ENCODE assay signal across 1 cellular context in the genomic region with DNA sequence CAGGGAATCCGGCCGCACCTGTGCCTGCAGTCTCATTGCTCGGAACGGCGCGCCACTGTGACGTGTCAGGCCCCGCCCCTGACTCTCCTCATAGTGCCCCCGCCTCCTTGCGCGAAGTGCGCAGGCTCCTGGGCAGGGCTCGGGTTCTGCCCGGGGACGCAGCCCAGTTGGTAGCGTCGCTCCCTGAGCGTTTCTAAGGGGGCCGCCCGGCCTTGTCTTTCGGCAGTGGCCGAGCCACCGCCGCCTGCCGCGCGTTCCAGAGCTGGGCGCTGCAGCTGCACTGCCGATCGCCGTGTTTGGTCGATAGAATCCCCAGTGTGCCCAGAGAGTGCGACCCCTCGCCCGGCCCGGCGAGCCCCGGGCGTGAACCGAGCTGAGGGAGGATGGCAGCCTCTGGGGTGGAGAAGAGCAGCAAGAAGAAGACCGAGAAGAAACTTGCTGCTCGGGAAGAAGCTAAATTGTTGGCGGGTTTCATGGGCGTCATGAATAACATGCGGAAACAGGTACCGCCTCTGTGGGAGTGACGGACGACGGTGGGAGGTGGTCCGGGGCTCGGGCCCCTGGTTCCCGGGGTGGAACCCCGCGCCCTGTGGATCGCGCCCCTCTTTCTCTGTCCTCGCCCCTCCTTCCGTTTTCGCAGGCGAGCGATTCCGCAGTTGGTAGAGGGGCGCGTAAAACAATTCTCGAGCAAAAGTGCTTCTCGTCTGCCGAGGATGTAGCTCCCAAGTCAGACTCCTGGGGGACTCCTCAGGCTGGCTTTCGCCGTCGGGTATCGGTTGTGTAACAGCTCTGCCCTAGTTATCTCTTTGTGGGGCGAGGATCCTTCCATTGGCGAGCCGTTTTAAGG.
TF ChIP-seq lines count a peak whose summit lies in the region.

A gene with protein sequence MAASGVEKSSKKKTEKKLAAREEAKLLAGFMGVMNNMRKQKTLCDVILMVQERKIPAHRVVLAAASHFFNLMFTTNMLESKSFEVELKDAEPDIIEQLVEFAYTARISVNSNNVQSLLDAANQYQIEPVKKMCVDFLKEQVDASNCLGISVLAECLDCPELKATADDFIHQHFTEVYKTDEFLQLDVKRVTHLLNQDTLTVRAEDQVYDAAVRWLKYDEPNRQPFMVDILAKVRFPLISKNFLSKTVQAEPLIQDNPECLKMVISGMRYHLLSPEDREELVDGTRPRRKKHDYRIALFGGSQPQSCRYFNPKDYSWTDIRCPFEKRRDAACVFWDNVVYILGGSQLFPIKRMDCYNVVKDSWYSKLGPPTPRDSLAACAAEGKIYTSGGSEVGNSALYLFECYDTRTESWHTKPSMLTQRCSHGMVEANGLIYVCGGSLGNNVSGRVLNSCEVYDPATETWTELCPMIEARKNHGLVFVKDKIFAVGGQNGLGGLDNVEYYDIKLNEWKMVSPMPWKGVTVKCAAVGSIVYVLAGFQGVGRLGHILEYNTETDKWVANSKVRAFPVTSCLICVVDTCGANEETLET (plus strand): TSS at position 142 of the 847 bp plus-strand sequence. CDS start 242 bp downstream, at position 384.

TF ChIP-seq in HepG2, 621 proteins besides CTCF, POLR2A, EP300 and RAD21 (continued from another document and continues in another):
- TF ChIP-seq, protein P1, sequence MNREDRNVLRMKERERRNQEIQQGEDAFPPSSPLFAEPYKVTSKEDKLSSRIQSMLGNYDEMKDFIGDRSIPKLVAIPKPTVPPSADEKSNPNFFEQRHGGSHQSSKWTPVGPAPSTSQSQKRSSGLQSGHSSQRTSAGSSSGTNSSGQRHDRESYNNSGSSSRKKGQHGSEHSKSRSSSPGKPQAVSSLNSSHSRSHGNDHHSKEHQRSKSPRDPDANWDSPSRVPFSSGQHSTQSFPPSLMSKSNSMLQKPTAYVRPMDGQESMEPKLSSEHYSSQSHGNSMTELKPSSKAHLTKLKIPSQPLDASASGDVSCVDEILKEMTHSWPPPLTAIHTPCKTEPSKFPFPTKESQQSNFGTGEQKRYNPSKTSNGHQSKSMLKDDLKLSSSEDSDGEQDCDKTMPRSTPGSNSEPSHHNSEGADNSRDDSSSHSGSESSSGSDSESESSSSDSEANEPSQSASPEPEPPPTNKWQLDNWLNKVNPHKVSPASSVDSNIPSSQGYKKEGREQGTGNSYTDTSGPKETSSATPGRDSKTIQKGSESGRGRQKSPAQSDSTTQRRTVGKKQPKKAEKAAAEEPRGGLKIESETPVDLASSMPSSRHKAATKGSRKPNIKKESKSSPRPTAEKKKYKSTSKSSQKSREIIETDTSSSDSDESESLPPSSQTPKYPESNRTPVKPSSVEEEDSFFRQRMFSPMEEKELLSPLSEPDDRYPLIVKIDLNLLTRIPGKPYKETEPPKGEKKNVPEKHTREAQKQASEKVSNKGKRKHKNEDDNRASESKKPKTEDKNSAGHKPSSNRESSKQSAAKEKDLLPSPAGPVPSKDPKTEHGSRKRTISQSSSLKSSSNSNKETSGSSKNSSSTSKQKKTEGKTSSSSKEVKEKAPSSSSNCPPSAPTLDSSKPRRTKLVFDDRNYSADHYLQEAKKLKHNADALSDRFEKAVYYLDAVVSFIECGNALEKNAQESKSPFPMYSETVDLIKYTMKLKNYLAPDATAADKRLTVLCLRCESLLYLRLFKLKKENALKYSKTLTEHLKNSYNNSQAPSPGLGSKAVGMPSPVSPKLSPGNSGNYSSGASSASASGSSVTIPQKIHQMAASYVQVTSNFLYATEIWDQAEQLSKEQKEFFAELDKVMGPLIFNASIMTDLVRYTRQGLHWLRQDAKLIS (CRISPR knock-in tag; IDR thresholded peaks at IDR 0.05) = no peak
- TF ChIP-seq, protein P2, sequence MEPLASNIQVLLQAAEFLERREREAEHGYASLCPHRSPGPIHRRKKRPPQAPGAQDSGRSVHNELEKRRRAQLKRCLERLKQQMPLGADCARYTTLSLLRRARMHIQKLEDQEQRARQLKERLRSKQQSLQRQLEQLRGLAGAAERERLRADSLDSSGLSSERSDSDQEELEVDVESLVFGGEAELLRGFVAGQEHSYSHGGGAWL (CRISPR knock-in tag; IDR thresholded peaks at IDR 0.05) = peak; percentile 45; the same call in 1 of the 2 replicates
- TF ChIP-seq ZFY (CRISPR knock-in tag; IDR thresholded peaks at IDR 0.05) = peak; percentile 93
- TF ChIP-seq ZSCAN25 (CRISPR knock-in tag; IDR thresholded peaks at IDR 0.05) = no peak
- peak; percentile 17; the same call in 1 of the 2 replicates for TF ChIP-seq RXRB (CRISPR knock-in tag; IDR thresholded peaks at IDR 0.05; ENCODE audit: borderline replicate concordance)
- TF ChIP-seq, protein P3, sequence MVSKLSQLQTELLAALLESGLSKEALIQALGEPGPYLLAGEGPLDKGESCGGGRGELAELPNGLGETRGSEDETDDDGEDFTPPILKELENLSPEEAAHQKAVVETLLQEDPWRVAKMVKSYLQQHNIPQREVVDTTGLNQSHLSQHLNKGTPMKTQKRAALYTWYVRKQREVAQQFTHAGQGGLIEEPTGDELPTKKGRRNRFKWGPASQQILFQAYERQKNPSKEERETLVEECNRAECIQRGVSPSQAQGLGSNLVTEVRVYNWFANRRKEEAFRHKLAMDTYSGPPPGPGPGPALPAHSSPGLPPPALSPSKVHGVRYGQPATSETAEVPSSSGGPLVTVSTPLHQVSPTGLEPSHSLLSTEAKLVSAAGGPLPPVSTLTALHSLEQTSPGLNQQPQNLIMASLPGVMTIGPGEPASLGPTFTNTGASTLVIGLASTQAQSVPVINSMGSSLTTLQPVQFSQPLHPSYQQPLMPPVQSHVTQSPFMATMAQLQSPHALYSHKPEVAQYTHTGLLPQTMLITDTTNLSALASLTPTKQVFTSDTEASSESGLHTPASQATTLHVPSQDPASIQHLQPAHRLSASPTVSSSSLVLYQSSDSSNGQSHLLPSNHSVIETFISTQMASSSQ (IDR thresholded peaks at IDR 0.05; ENCODE audit: low read depth) = no peak
- TF ChIP-seq, protein P3 (CRISPR knock-in tag; IDR thresholded peaks at IDR 0.05; ENCODE audit: borderline replicate concordance) = no peak; the same call in 1 of the 2 replicates
- TF ChIP-seq MTF2 (CRISPR knock-in tag; IDR thresholded peaks at IDR 0.05; ENCODE audit: borderline replicate concordance) = peak; percentile 95; the same call in 1 of the 2 replicates
- TF ChIP-seq, protein P4, sequence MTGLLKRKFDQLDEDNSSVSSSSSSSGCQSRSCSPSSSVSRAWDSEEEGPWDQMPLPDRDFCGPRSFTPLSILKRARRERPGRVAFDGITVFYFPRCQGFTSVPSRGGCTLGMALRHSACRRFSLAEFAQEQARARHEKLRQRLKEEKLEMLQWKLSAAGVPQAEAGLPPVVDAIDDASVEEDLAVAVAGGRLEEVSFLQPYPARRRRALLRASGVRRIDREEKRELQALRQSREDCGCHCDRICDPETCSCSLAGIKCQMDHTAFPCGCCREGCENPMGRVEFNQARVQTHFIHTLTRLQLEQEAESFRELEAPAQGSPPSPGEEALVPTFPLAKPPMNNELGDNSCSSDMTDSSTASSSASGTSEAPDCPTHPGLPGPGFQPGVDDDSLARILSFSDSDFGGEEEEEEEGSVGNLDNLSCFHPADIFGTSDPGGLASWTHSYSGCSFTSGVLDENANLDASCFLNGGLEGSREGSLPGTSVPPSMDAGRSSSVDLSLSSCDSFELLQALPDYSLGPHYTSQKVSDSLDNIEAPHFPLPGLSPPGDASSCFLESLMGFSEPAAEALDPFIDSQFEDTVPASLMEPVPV (CRISPR knock-in tag; IDR thresholded peaks at IDR 0.05) = peak; percentile 74; the same call in 1 of the 2 replicates
- TF ChIP-seq, protein P5, sequence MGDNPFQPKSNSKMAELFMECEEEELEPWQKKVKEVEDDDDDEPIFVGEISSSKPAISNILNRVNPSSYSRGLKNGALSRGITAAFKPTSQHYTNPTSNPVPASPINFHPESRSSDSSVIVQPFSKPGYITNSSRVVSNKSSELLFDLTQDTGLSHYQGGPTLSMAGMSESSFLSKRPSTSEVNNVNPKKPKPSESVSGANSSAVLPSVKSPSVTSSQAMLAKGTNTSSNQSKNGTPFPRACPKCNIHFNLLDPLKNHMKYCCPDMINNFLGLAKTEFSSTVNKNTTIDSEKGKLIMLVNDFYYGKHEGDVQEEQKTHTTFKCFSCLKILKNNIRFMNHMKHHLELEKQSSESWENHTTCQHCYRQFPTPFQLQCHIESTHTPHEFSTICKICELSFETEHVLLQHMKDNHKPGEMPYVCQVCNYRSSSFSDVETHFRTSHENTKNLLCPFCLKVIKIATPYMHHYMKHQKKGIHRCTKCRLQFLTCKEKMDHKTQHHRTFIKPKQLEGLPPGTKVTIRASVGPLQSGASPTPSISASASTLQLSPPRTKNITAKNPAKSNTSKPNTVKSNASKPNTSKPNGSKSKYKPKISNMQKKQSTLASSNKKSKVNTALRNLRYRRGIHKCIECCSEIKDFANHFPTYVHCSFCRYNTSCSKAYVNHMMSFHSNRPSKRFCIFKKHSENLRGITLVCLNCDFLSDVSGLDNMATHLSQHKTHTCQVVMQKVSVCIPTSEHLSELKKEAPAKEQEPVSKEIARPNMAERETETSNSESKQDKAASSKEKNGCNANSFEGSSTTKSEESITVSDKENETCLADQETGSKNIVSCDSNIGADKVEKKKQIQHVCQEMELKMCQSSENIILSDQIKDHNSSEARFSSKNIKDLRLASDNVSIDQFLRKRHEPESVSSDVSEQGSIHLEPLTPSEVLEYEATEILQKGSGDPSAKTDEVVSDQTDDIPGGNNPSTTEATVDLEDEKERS (CRISPR knock-in tag; IDR thresholded peaks at IDR 0.05) = no peak
- no peak for TF ChIP-seq ATRX (CRISPR knock-in tag; IDR thresholded peaks at IDR 0.05; ENCODE audit: borderline replicate concordance)
- TF ChIP-seq, protein P6, sequence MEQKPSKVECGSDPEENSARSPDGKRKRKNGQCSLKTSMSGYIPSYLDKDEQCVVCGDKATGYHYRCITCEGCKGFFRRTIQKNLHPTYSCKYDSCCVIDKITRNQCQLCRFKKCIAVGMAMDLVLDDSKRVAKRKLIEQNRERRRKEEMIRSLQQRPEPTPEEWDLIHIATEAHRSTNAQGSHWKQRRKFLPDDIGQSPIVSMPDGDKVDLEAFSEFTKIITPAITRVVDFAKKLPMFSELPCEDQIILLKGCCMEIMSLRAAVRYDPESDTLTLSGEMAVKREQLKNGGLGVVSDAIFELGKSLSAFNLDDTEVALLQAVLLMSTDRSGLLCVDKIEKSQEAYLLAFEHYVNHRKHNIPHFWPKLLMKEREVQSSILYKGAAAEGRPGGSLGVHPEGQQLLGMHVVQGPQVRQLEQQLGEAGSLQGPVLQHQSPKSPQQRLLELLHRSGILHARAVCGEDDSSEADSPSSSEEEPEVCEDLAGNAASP (CRISPR knock-in tag; IDR thresholded peaks at IDR 0.05; ENCODE audit: borderline replicate concordance) = no peak; the same call in 1 of the 2 replicates
- TF ChIP-seq HMG20A (CRISPR knock-in tag; IDR thresholded peaks at IDR 0.05; ENCODE audit: borderline replicate concordance) = no peak
- TF ChIP-seq, protein P7, sequence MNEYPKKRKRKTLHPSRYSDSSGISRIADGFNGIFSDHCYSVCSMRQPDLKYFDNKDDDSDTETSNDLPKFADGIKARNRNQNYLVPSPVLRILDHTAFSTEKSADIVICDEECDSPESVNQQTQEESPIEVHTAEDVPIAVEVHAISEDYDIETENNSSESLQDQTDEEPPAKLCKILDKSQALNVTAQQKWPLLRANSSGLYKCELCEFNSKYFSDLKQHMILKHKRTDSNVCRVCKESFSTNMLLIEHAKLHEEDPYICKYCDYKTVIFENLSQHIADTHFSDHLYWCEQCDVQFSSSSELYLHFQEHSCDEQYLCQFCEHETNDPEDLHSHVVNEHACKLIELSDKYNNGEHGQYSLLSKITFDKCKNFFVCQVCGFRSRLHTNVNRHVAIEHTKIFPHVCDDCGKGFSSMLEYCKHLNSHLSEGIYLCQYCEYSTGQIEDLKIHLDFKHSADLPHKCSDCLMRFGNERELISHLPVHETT (CRISPR knock-in tag; conservative IDR thresholded peaks at IDR 0.05) = 0 out of 2 replicates have a peak, but pooled peaks have one; percentile 22
- TF ChIP-seq SIN3B (IDR thresholded peaks at IDR 0.05; ENCODE audit: low read length) = peak; percentile 81; the same call in 1 of the 2 replicates
- peak; percentile 63 for TF ChIP-seq YEATS4 (CRISPR knock-in tag; IDR thresholded peaks at IDR 0.05; ENCODE audit: borderline replicate concordance)
- no peak for TF ChIP-seq MAFF (IDR thresholded peaks at IDR 0.05; ENCODE audit: low read depth, low read length)
- TF ChIP-seq TBL1XR1 (IDR thresholded peaks at IDR 0.05; ENCODE audit: borderline replicate concordance, low read length, partially characterized antibody) = peak; percentile 27
- TF ChIP-seq ZNF451 (CRISPR knock-in tag; IDR thresholded peaks at IDR 0.05) = peak; percentile 80
- TF ChIP-seq SP4 (CRISPR knock-in tag; IDR thresholded peaks at IDR 0.05) = peak; percentile 87; the same call in 1 of the 2 replicates
- TF ChIP-seq, protein P8, sequence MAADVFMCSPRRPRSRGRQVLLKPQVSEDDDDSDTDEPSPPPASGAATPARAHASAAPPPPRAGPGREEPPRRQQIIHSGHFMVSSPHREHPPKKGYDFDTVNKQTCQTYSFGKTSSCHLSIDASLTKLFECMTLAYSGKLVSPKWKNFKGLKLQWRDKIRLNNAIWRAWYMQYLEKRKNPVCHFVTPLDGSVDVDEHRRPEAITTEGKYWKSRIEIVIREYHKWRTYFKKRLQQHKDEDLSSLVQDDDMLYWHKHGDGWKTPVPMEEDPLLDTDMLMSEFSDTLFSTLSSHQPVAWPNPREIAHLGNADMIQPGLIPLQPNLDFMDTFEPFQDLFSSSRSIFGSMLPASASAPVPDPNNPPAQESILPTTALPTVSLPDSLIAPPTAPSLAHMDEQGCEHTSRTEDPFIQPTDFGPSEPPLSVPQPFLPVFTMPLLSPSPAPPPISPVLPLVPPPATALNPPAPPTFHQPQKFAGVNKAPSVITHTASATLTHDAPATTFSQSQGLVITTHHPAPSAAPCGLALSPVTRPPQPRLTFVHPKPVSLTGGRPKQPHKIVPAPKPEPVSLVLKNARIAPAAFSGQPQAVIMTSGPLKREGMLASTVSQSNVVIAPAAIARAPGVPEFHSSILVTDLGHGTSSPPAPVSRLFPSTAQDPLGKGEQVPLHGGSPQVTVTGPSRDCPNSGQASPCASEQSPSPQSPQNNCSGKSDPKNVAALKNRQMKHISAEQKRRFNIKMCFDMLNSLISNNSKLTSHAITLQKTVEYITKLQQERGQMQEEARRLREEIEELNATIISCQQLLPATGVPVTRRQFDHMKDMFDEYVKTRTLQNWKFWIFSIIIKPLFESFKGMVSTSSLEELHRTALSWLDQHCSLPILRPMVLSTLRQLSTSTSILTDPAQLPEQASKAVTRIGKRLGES (CRISPR knock-in tag; IDR thresholded peaks at IDR 0.05; ENCODE audit: borderline replicate concordance) = no peak
- no peak for TF ChIP-seq ZNF652 (CRISPR knock-in tag; IDR thresholded peaks at IDR 0.05; ENCODE audit: borderline replicate concordance, low read depth)
- 0 out of 2 replicates have a peak, but pooled peaks have one; percentile 28 for TF ChIP-seq ZNF724P (CRISPR knock-in tag; IDR thresholded peaks at IDR 0.05; ENCODE audit: borderline replicate concordance)
- no peak for TF ChIP-seq ZFP41 (CRISPR knock-in tag; IDR thresholded peaks at IDR 0.05; ENCODE audit: borderline replicate concordance)
- no peak for TF ChIP-seq TBP (CRISPR knock-in tag; IDR thresholded peaks at IDR 0.05)
- TF ChIP-seq TBX3 (IDR thresholded peaks at IDR 0.05; ENCODE audit: borderline replicate concordance) = no peak
- peak; percentile 62; the same call in 1 of the 2 replicates for TF ChIP-seq ZNF672 (CRISPR knock-in tag; IDR thresholded peaks at IDR 0.05)
